11 cellular contexts compared by ENCODE assay signal in genomic region chr18:109130-109921, GRCh38. TPM values are rescaled to one million over a fixed set of nuclear protein-coding genes. Genes with fewer than 3 reads are reported as not detected.
DNase-seq lines count a peak whose midpoint lies in the region; TF ChIP-seq lines count a peak whose summit lies in the region.
"Not testable (repeated sequence)": the region's sequence is repeated elsewhere in the genome, so short reads cannot be mapped to it uniquely, and the experiment has no call there.
"Had no signal": no experiment of that assay in that cellular context is flagged by ENCODE, and none has a peak within 500 bp of the region (broad histone marks: within the 10 kb centered on the region; RNA-seq: fewer than 3 reads in every experiment).

No MANE protein-coding gene starts in this region.

- H3K4me1 ChIP-seq in testis: not testable (repeated sequence)

- H3K9me3 ChIP-seq in testis: not testable (repeated sequence)

- H3K36me3 ChIP-seq in testis (ENCODE audit: low read depth, missing control alignments): not testable (repeated sequence)

- H3K27ac ChIP-seq in VCaP, testis: not testable (repeated sequence)

- not testable (repeated sequence) for TF ChIP-seq POLR2A in testis (IDR thresholded peaks at IDR 0.05)

- WGBS in testis, 2 donors: 23 to 30% methylated on average over 3 to 6 of the region's 7 CpGs

- DNase-seq in ELF-1 (ENCODE audit: low read depth, low spot score): peak; percentile 24
- peak; percentile 44 for DNase-seq in H4 (ENCODE audit: low spot score)
- DNase-seq in LoVo (ENCODE audit: low spot score): peak; percentile 25
- DNase-seq in amniotic epithelial cell (ENCODE audit: low read depth): peak; percentile 45
- DNase-seq in fibroblast of the aortic adventitia (ENCODE audit: low read depth): peak; percentile 7
- DNase-seq in mucosa of gallbladder (ENCODE audit: low spot score): peak; percentile 42
- DNase-seq in testis: peak; percentile 58

- H3K27me3 ChIP-seq in testis: not testable (repeated sequence)

- intact Hi-C loops in testis (cut with DNase I; ENCODE audit: low total_unique reads): not testable (repeated sequence)

- TF ChIP-seq CTCF in VCaP (conservative IDR thresholded peaks at IDR 0.05): peak; percentile 67
- not testable (repeated sequence) for TF ChIP-seq CTCF in fibroblast of the aortic adventitia (IDR thresholded peaks at IDR 0.05; ENCODE audit: insufficient read depth, low read length); testis (IDR thresholded peaks at IDR 0.05)

- H3K4me3 ChIP-seq in fibroblast of the aortic adventitia (ENCODE audit: low read depth, low read length); testis: not testable (repeated sequence)

RNA-seq across cellular contexts. Expression of gene USP14, which starts 49.0 kb away (rescaled TPM):
- total RNA-seq in H4 (2014; rRNA removed; shearing (Covaris generic)): 21.5 and 23.5 TPM in 2 replicates
- total RNA-seq in fibroblast of the aortic adventitia (ENCODE audit: low replicate concordance): 19.3 and 28.1 TPM in 2 replicates
- 38.5 TPM for total RNA-seq in mucosa of gallbladder
- 10 to 100 TPM; 33.4 to 42.3 TPM for total RNA-seq in testis
- 42.8 TPM for polyA plus RNA-seq in testis (ENCODE audit: insufficient read depth, low read depth, low replicate concordance)

RNA-seq across cellular contexts. Expression of gene TUBB8B, which starts 59.9 kb away (rescaled TPM):
- not detected in 2 replicates for total RNA-seq in H4 (2014; rRNA removed; shearing (Covaris generic))
- not detected in 2 replicates for total RNA-seq in fibroblast of the aortic adventitia (ENCODE audit: low replicate concordance)
- not detected for total RNA-seq in mucosa of gallbladder
- total RNA-seq in testis: 1 to 10 TPM; 8.0 to 8.9 TPM
- 5.7 TPM for polyA plus RNA-seq in testis (ENCODE audit: insufficient read depth, low read depth, low replicate concordance)
- total RNA-seq: astrocyte, esophagus muscularis mucosa, kidney epithelial cell had no signal

Comparison
In these comparisons a context has a peak if more than half of its experiments do, and no peak if none do; other contexts are left out.
1. DNase-seq: peak in every context shown above with its lines; median percentile 58 in testis; 45 in amniotic epithelial cell; 44 in H4; 42 in mucosa of gallbladder; 25 in LoVo; 24 in ELF-1; 7 in fibroblast of the aortic adventitia.